Comparison of ENCODE assay signal across 8 cellular contexts in the genomic region with DNA sequence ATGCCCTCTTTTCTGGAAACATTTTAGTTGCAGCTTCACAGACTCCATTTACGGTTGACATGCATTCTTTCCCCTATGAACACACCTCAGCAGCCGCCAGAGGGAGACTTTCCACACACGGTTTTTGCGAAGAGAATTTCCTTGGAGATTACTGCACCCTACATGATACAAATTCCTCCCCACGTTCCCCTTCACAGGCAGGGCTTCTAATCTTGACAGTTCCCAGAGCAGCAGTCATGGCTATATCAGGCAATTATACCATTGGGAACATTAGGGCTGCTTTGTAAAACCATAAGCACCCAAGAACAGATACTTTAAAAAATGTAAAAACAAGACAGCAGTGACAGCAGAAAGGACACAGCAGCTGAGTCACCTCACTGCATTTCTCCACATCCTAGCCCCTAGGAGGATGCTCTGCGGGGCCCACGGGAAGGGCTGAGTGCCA.
DNase-seq lines count a peak whose midpoint lies in the region; ATAC-seq, FAIRE-seq and TF ChIP-seq lines count a peak whose summit lies in the region.

No MANE protein-coding gene starts in this region.

- peak overlapping the region; percentile 41 for H3K4me2 ChIP-seq in mammary epithelial cell (ENCODE audit: insufficient read depth, low read depth, low read length)

- no peaks in the 10 kb centered on the region for H3K4me1 ChIP-seq in NT2/D1 (ENCODE audit: insufficient read depth, insufficient read length)
- peaks cover 4% of the 10 kb centered on the region for H3K4me1 ChIP-seq in mammary epithelial cell (ENCODE audit: insufficient read depth, low read length)

- H3K27me3 ChIP-seq in BJ (ENCODE audit: control insufficient read depth, insufficient read depth, low read length): peaks cover 1% of the 10 kb centered on the region
- no peaks in the 10 kb centered on the region for H3K27me3 ChIP-seq in NT2/D1 (ENCODE audit: insufficient read depth, insufficient read length)
- no peaks in the 10 kb centered on the region for H3K27me3 ChIP-seq in mammary epithelial cell (ENCODE audit: insufficient read depth, low read length)

- no peak for DNase-seq in BJ (ENCODE audit: low read depth)
- peak; percentile 10 for DNase-seq in GM19239 (ENCODE audit: insufficient read length, low spot score)
- peak; percentile 46 for DNase-seq in NT2/D1 (ENCODE audit: low read depth, low spot score)
- peak; percentile 39 for DNase-seq in mammary epithelial cell
- peak; percentile 58 for DNase-seq in kidney glomerular epithelial cell (lab: John Stamatoyannopoulos, UW)
- peak; percentile 33 for DNase-seq in stimulated activated CD8-positive, alpha-beta memory T cell treated with anti-CD3 and anti-CD28 coated beads, Interleukin-4, amount 100 ng/mL, for 48 hours

- H3K9me3 ChIP-seq in NT2/D1 (ENCODE audit: insufficient read depth, low read length): no peaks in the 10 kb centered on the region
- H3K9me3 ChIP-seq in mammary epithelial cell (replicated peaks; ENCODE audit: insufficient read depth, low read length): no peaks in the 10 kb centered on the region

- dilution Hi-C loops in mammary epithelial cell (cut with HindIII; ENCODE audit: low sequenced_read_pairs): no loop called here

- in situ Hi-C loops in mammary epithelial cell (cut with MboI; ENCODE audit: low sequenced_read_pairs in 2 of 2): loop anchor here (10.0 to 25.0 kb wide), 3 partner anchors 171 to 301 kb away; no protein-coding TSS in a partner anchor

- H2AFZ ChIP-seq in mammary epithelial cell (ENCODE audit: low read depth, low read length): peak overlapping the region; percentile 56

- FAIRE-seq in GM19239 (lab: Jason Lieb, UNC): no peak

- intact Hi-C loops in mammary epithelial cell (cut with micrococcal nuclease): loop anchor here (1.0 to 2.0 kb wide), 4 partner anchors 68 to 365 kb away; no protein-coding TSS in a partner anchor

- WGBS in mammary epithelial cell (ENCODE audit: low coverage, missing lambda C conversion rate): 5% methylated on average over 5 of the region's 7 CpGs

- TF ChIP-seq CTCF in BJ (IDR thresholded peaks at IDR 0.05; ENCODE audit: insufficient read depth, low read depth, low read length): peak; percentile 83
- TF ChIP-seq CTCF in mammary epithelial cell (conservative IDR thresholded peaks at IDR 0.05 in 1 of 2, IDR thresholded peaks at IDR 0.05 in 1 of 2; ENCODE audit: extremely low read depth in 1 of 2, insufficient read depth in 1 of 2, low read depth in 1 of 2, low read length in 2 of 2): peak; percentile 75 to 85

- H3K36me3 ChIP-seq in BJ (ENCODE audit: control insufficient read depth, insufficient read depth, low read length): no peaks in the 10 kb centered on the region
- H3K36me3 ChIP-seq in NT2/D1 (ENCODE audit: insufficient read depth, insufficient read length, low read length): no peaks in the 10 kb centered on the region
- H3K36me3 ChIP-seq in mammary epithelial cell (ENCODE audit: insufficient read depth, low read length): no peaks in the 10 kb centered on the region

- no peak overlapping the region for H3K27ac ChIP-seq in mammary epithelial cell (ENCODE audit: insufficient read depth, low read depth, low read length)

- POLR2A ChIA-PET in BJ (lab: Charles Lee): interaction anchor here (0.6 kb wide), 1 partner anchor 12 kb away, joined by 4 read pairs; no protein-coding TSS in a partner anchor

- H3K9ac ChIP-seq in NT2/D1 (ENCODE audit: insufficient read length, low read depth) (no peak overlapping the region), mammary epithelial cell (ENCODE audit: insufficient read depth, low read length) (no peak overlapping the region)

- no TSS peak for BruUV-seq in mammary epithelial cell (replicated peaks; lab: Mats Ljungman, UMichigan)

- H4K20me1 ChIP-seq in mammary epithelial cell (ENCODE audit: insufficient read depth, low read length): no peaks in the 10 kb centered on the region

- H3K4me3 ChIP-seq in BJ (ENCODE audit: low read depth, low read length) (0 out of 2 replicates have a peak overlapping the region, but pooled peaks have one; percentile 6), NT2/D1 (ENCODE audit: insufficient read length, low read depth) (no peak overlapping the region), mammary epithelial cell (replicated peaks in 1 of 3; ENCODE audit: insufficient read depth in 1 of 3, low read depth in 2 of 3, low read length in 3 of 3) (no peak overlapping the region)

- CTCF ChIA-PET in BJ (lab: Yijun Ruan, JAX) (interaction anchor here (0.8 to 6.8 kb wide), 19 partner anchors 9 to 362 kb away, joined by 3 to 81 read pairs (median 4); no protein-coding TSS in a partner anchor), mammary epithelial cell (lab: Charles Lee; ENCODE audit: low non-redundant PET) (interaction anchor here (0.5 to 1.0 kb wide), 3 partner anchors 68 to 206 kb away, joined by 3 to 4 read pairs (median 3); no protein-coding TSS in a partner anchor)

- no peaks in the 10 kb centered on the region for H3K79me2 ChIP-seq in mammary epithelial cell (ENCODE audit: insufficient read depth, low read length)

- ATAC-seq in HG03469 (IDR thresholded peaks at IDR 0.05; ENCODE audit: unreplicated experiment): no peak
- no peak for ATAC-seq in HG03159 (IDR thresholded peaks at IDR 0.05; ENCODE audit: unreplicated experiment)
